1 cellular context compared by ENCODE assay signal in the genomic region with DNA sequence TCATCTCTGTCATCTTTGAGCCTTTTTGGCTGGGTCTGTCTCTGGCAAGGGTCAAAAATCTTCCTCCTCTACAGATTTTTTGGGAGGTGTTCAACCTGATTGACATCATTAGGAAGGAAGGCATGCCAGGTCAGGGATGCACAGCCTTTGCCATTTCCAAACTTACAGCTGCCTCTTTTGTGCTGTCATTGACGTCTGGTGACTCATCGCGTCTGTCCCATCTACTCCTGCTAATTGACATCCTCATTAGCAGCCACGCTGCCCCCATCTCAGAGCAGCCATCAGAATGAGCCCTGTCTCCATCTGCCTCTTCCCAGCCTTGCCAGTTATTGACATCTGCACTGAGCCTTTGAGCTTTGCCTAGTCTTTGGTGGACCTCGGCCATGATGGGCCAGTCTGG.
TF ChIP-seq lines count a peak whose summit lies in the region.

No MANE protein-coding gene starts in this region.

TF ChIP-seq in K562, 482 proteins besides CTCF, POLR2A, EP300 and RAD21:
- TF ChIP-seq ATF3 (IDR thresholded peaks at IDR 0.05): 0 out of 2 replicates have a peak, but pooled peaks have one; percentile 12
- TF ChIP-seq ATF3 (CRISPR knock-in tag; conservative IDR thresholded peaks at IDR 0.05): no peak
- TF ChIP-seq, protein P1, sequence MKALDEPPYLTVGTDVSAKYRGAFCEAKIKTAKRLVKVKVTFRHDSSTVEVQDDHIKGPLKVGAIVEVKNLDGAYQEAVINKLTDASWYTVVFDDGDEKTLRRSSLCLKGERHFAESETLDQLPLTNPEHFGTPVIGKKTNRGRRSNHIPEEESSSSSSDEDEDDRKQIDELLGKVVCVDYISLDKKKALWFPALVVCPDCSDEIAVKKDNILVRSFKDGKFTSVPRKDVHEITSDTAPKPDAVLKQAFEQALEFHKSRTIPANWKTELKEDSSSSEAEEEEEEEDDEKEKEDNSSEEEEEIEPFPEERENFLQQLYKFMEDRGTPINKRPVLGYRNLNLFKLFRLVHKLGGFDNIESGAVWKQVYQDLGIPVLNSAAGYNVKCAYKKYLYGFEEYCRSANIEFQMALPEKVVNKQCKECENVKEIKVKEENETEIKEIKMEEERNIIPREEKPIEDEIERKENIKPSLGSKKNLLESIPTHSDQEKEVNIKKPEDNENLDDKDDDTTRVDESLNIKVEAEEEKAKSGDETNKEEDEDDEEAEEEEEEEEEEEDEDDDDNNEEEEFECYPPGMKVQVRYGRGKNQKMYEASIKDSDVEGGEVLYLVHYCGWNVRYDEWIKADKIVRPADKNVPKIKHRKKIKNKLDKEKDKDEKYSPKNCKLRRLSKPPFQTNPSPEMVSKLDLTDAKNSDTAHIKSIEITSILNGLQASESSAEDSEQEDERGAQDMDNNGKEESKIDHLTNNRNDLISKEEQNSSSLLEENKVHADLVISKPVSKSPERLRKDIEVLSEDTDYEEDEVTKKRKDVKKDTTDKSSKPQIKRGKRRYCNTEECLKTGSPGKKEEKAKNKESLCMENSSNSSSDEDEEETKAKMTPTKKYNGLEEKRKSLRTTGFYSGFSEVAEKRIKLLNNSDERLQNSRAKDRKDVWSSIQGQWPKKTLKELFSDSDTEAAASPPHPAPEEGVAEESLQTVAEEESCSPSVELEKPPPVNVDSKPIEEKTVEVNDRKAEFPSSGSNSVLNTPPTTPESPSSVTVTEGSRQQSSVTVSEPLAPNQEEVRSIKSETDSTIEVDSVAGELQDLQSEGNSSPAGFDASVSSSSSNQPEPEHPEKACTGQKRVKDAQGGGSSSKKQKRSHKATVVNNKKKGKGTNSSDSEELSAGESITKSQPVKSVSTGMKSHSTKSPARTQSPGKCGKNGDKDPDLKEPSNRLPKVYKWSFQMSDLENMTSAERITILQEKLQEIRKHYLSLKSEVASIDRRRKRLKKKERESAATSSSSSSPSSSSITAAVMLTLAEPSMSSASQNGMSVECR (CRISPR knock-in tag; IDR thresholded peaks at IDR 0.05): no peak
